Comparison of ENCODE assay signal across 16 cellular contexts in the genomic region with DNA sequence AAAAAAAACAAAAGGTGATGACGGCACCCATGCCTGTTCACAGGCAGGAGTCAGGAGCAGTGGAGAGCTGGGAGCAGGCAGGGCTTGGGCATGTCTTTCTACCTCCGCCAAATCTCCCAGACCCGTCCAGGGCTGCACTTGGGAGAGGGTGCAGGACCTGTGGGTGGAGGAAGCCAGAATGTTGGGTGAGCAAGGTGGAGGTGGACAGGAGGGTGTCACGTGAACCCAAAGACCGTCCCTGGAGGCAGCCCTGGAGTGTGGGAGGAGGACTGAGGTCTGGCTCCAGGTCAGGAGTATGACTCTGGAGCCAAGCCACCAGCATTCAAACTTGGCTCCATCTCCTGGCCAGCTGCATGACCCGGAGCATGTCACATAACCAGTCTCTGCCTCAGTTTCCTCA. TPM values are rescaled to one million over a fixed set of nuclear protein-coding genes. Genes with fewer than 3 reads are reported as not detected.
DNase-seq lines count a peak whose midpoint lies in the region; ATAC-seq and TF ChIP-seq lines count a peak whose summit lies in the region.
"Had no signal": no experiment of that assay in that cellular context is flagged by ENCODE, and none has a peak within 500 bp of the region (broad histone marks: within the 10 kb centered on the region; RNA-seq: fewer than 3 reads in every experiment).

No MANE protein-coding gene starts in this region.

- POLR2A ChIA-PET in activated CD4-positive, alpha-beta memory T cell treated with anti-CD3 and anti-CD28 coated beads, Interleukin-2, amount 10 ng/mL, durations not matched to agents 7 days and 5 days (lab: Charles Lee): interaction anchor here (1.9 to 2.7 kb wide), 2 partner anchors 44 to 47 kb away, joined by 5 to 18 read pairs; no protein-coding TSS in a partner anchor
- POLR2A ChIA-PET in activated CD4-positive, alpha-beta memory T cell treated with anti-CD3 and anti-CD28 coated beads for 36 hours (lab: Charles Lee): no interaction called here

- no peaks in the 10 kb centered on the region for H3K36me3 Mint-ChIP-seq in activated CD4-positive, alpha-beta memory T cell treated with anti-CD3 and anti-CD28 coated beads, Interleukin-2, amount 10 ng/mL, durations not matched to agents 7 days and 5 days (ENCODE audit: low read depth)
- H3K36me3 Mint-ChIP-seq in activated CD4-positive, alpha-beta memory T cell treated with anti-CD3 and anti-CD28 coated beads for 36 hours: no peaks in the 10 kb centered on the region
- H3K36me3 Mint-ChIP-seq in memory B cell: no peaks in the 10 kb centered on the region
- H3K36me3 Mint-ChIP-seq: CD8-positive, alpha-beta memory T cell had no signal

- H3K36me3 ChIP-seq in tibial artery: peaks cover 20 to 55% (median 41%) of the 10 kb centered on the region in 3 donors

- H3K9me3 ChIP-seq in right cardiac atrium (ENCODE audit: control insufficient read depth, low read length): no peaks in the 10 kb centered on the region
- H3K9me3 ChIP-seq in tibial artery: no peaks in the 10 kb centered on the region
- H3K9me3 ChIP-seq: BLaER1, Caco-2 had no signal

- ATAC-seq in left ventricle myocardium superior (peak; percentile 12), right cardiac atrium (no peak), memory B cell (ENCODE audit: low read depth) (no peak), HG03039 (IDR thresholded peaks at IDR 0.05; ENCODE audit: unreplicated experiment) (no peak)

- 63% methylated on average over 6 of the region's 6 CpGs for WGBS in right cardiac atrium

- H3K9me3 Mint-ChIP-seq in activated CD4-positive, alpha-beta memory T cell treated with anti-CD3 and anti-CD28 coated beads, Interleukin-2, amount 10 ng/mL, durations not matched to agents 7 days and 5 days: no peaks in the 10 kb centered on the region
- H3K9me3 Mint-ChIP-seq in activated CD4-positive, alpha-beta memory T cell treated with anti-CD3 and anti-CD28 coated beads for 36 hours: no peaks in the 10 kb centered on the region
- no peaks in the 10 kb centered on the region for H3K9me3 Mint-ChIP-seq in memory B cell
- H3K9me3 Mint-ChIP-seq: CD8-positive, alpha-beta memory T cell had no signal

- H3K4me3 ChIP-seq in right cardiac atrium (ENCODE audit: low read length) (no peak overlapping the region), tibial artery (no peak overlapping the region)
- H3K4me3 ChIP-seq: BLaER1 had no signal

- CTCF ChIA-PET in activated CD4-positive, alpha-beta memory T cell treated with anti-CD3 and anti-CD28 coated beads, Interleukin-2, amount 10 ng/mL, durations not matched to agents 7 days and 5 days (lab: Charles Lee): interaction anchor here (1.1 to 4.6 kb wide), 9 partner anchors 13 to 582 kb away, joined by 4 to 139 read pairs (median 21); a partner anchor contains a TSS
- CTCF ChIA-PET in activated CD4-positive, alpha-beta memory T cell treated with anti-CD3 and anti-CD28 coated beads for 36 hours (lab: Charles Lee): interaction anchor here (0.6 to 6.4 kb wide), 11 partner anchors 8 to 312 kb away, joined by 3 to 108 read pairs (median 18); no protein-coding TSS in a partner anchor

- H3K27ac Mint-ChIP-seq in activated CD4-positive, alpha-beta memory T cell treated with anti-CD3 and anti-CD28 coated beads, Interleukin-2, amount 10 ng/mL, durations not matched to agents 7 days and 5 days: peak overlapping the region; percentile 28
- H3K27ac Mint-ChIP-seq in activated CD4-positive, alpha-beta memory T cell treated with anti-CD3 and anti-CD28 coated beads for 36 hours: no peak overlapping the region
- H3K27ac Mint-ChIP-seq in memory B cell: peak overlapping the region; percentile 25

- H3K4me1 Mint-ChIP-seq in activated CD4-positive, alpha-beta memory T cell treated with anti-CD3 and anti-CD28 coated beads, Interleukin-2, amount 10 ng/mL, durations not matched to agents 7 days and 5 days: peaks cover 27% of the 10 kb centered on the region
- no peaks in the 10 kb centered on the region for H3K4me1 Mint-ChIP-seq in activated CD4-positive, alpha-beta memory T cell treated with anti-CD3 and anti-CD28 coated beads for 36 hours (ENCODE audit: low read depth)
- peaks cover 2% of the 10 kb centered on the region for H3K4me1 Mint-ChIP-seq in memory B cell

- intact Hi-C loops in activated CD4-positive, alpha-beta memory T cell treated with anti-CD3 and anti-CD28 coated beads for 36 hours (cut with micrococcal nuclease): no loop called here
- intact Hi-C loops in left ventricle myocardium superior (cut with micrococcal nuclease) (no loop called here), right cardiac atrium (cut with DNase I) (loop anchor here in 2 of 4 donors (5.0 kb wide), 1 partner anchor 43 kb away; no protein-coding TSS in a partner anchor), tibial artery (cut with DNase I; ENCODE audit: low total_unique reads) (no loop called here)

- no peaks in the 10 kb centered on the region for H3K27me3 ChIP-seq in right cardiac atrium (ENCODE audit: control insufficient read depth, insufficient read depth)
- H3K27me3 ChIP-seq in tibial artery: no peaks in the 10 kb centered on the region
- H3K27me3 ChIP-seq: BLaER1 had no signal

- H3K27ac ChIP-seq in right cardiac atrium (ENCODE audit: low read length) (no peak overlapping the region), tibial artery (peak overlapping the region; percentile 21 to 64)
- H3K27ac ChIP-seq: BLaER1 had no signal

- H3K27me3 Mint-ChIP-seq in activated CD4-positive, alpha-beta memory T cell treated with anti-CD3 and anti-CD28 coated beads, Interleukin-2, amount 10 ng/mL, durations not matched to agents 7 days and 5 days: peaks cover 3% of the 10 kb centered on the region
- no peaks in the 10 kb centered on the region for H3K27me3 Mint-ChIP-seq in activated CD4-positive, alpha-beta memory T cell treated with anti-CD3 and anti-CD28 coated beads for 36 hours
- peaks cover 8% of the 10 kb centered on the region for H3K27me3 Mint-ChIP-seq in memory B cell

- H3K4me1 ChIP-seq in right cardiac atrium (ENCODE audit: control insufficient read depth, insufficient read depth, low read length) (no peaks in the 10 kb centered on the region), tibial artery (peaks cover 0 to 64% (median 35%) of the 10 kb centered on the region in 4 donors)
- H3K4me1 ChIP-seq: Caco-2 had no signal

- no peak for TF ChIP-seq CTCF in tibial artery (IDR thresholded peaks at IDR 0.05)

- H3K4me3 Mint-ChIP-seq in activated CD4-positive, alpha-beta memory T cell treated with anti-CD3 and anti-CD28 coated beads, Interleukin-2, amount 10 ng/mL, durations not matched to agents 7 days and 5 days: no peak overlapping the region
- H3K4me3 Mint-ChIP-seq in activated CD4-positive, alpha-beta memory T cell treated with anti-CD3 and anti-CD28 coated beads for 36 hours: no peak overlapping the region
- H3K4me3 Mint-ChIP-seq in memory B cell: no peak overlapping the region
- H3K4me3 Mint-ChIP-seq: CD8-positive, alpha-beta memory T cell had no signal

- no peak for DNase-seq in activated CD4-positive, alpha-beta memory T cell treated with anti-CD3 and anti-CD28 coated beads, Interleukin-2, amount 10 ng/mL, durations not matched to agents 7 days and 5 days
- no peak for DNase-seq in activated CD4-positive, alpha-beta memory T cell treated with anti-CD3 and anti-CD28 coated beads for 36 hours
- DNase-seq in left ventricle myocardium superior (no peak), right cardiac atrium (no peak), memory B cell (ENCODE audit: low spot score in 2 of 2) (no peak), tibial artery (no peak), NCI-H1048 (lab: John Stamatoyannopoulos, UW) (no peak)
- DNase-seq: 8988T; AML-193; Caco-2; CD8-positive, alpha-beta memory T cell; DND-41; GDM1; HCEC 1CT had no signal

RNA-seq across cellular contexts. Expression of a gene that starts 26.6 kb away (rescaled TPM):
- 10 to 100 TPM; 26.0 to 27.3 TPM for total RNA-seq in activated CD4-positive, alpha-beta memory T cell treated with anti-CD3 and anti-CD28 coated beads, Interleukin-2, amount 10 ng/mL, durations not matched to agents 7 days and 5 days
- 10 to 100 TPM; 18.5 to 18.9 TPM for total RNA-seq in activated CD4-positive, alpha-beta memory T cell treated with anti-CD3 and anti-CD28 coated beads for 36 hours
- total RNA-seq in left ventricle myocardium superior (1.8 TPM), right cardiac atrium (10 to 100 TPM in 1 of 4 donors, 1 to 10 TPM in 3; 3.9 to 11.2 (median 7.0) TPM)
- 4.1 TPM for polyA plus RNA-seq in right cardiac atrium

RNA-seq across cellular contexts. Expression of a gene that starts 41.6 kb away (rescaled TPM):
- total RNA-seq in activated CD4-positive, alpha-beta memory T cell treated with anti-CD3 and anti-CD28 coated beads, Interleukin-2, amount 10 ng/mL, durations not matched to agents 7 days and 5 days: under 1 TPM; 0.05 TPM
- total RNA-seq in activated CD4-positive, alpha-beta memory T cell treated with anti-CD3 and anti-CD28 coated beads for 36 hours: under 1 TPM in 1 of 2 experiments, not detected in 1; 0.07 TPM
- total RNA-seq in left ventricle myocardium superior (52.0 TPM), right cardiac atrium (10 to 100 TPM; 47.6 to 53.8 (median 49.3) TPM)
- polyA plus RNA-seq in right cardiac atrium: 34.0 TPM
- total RNA-seq: CD8-positive, alpha-beta memory T cell had no signal
- polyA plus RNA-seq: CD8-positive, alpha-beta memory T cell had no signal

Comparison
In these comparisons a context has a peak if more than half of its experiments do, and no peak if none do; other contexts are left out.
1. RNA of a gene that starts 41.6 kb away (total RNA-seq): 52.0 TPM in left ventricle myocardium superior (single experiment) and 47.6 to 53.8 TPM in right cardiac atrium; 0.07 TPM in activated CD4-positive, alpha-beta memory T cell treated with anti-CD3 and anti-CD28 coated beads for 36 hours and 0.05 TPM in activated CD4-positive, alpha-beta memory T cell treated with anti-CD3 and anti-CD28 coated beads, Interleukin-2, amount 10 ng/mL, durations not matched to agents 7 days and 5 days; every median in the first group is over 10 times any median in the second.